42 cellular contexts compared by ENCODE assay signal in the genomic region with DNA sequence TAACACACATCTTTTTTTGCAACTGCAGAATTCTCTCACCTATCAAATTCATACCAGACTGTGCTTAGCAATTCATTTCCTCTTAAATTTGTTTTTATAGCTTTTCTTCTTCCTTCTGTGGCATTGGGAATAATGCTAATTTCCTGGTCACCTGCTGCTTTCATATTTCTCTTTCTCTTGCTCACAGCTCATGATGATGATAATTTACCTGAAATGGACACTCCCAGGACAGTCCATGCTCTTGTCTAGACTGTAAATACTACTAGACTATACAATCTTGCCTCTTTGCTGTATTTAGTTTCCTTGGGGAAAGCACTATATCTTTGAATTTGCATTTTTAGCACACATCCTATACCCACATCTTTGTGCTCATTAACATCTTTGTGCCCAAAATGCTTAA. TPM values are rescaled to one million over a fixed set of nuclear protein-coding genes. Genes with fewer than 3 reads are reported as not detected.
"Had no signal": no experiment of that assay in that cellular context is flagged by ENCODE, and none has a peak within 500 bp of the region (broad histone marks: within the 10 kb centered on the region; RNA-seq: fewer than 3 reads in every experiment).

No MANE protein-coding gene starts in this region.

- H3K27me3 Mint-ChIP-seq: activated naive CD4-positive, alpha-beta T cell treated with anti-CD3 and anti-CD28 coated beads, Interleukin-2, amount 10 ng/mL, durations not matched to agents 7 days and 5 days; activated naive CD4-positive, alpha-beta T cell treated with anti-CD3 and anti-CD28 coated beads, Interleukin-2, amount 50 U/mL, for 24 hours; activated naive CD8-positive, alpha-beta T cell; activated naive CD8-positive, alpha-beta T cell treated with anti-CD3 and anti-CD28 coated beads for 36 hours; activated naive CD8-positive, alpha-beta T cell treated with anti-CD3 and anti-CD28 coated beads, Interleukin-2, amount 10 ng/mL, durations not matched to agents 7 days and 5 days; activated naive CD8-positive, alpha-beta T cell treated with anti-CD3 and anti-CD28 coated beads, Interleukin-2, amount 50 U/mL, for 24 hours; activated T-cell treated with anti-CD3 and anti-CD28 coated beads, Interleukin-2, amount 50 U/mL, for 24 hours; activated T-helper 17 cell treated with anti-CD3 and anti-CD28 coated beads, Interleukin-2, amount 50 U/mL, for 72 hours; central memory CD8-positive, alpha-beta T cell had no signal

- H3K27me3 ChIP-seq: adrenal gland, ascending aorta, body of pancreas, brain microvascular endothelial cell, breast epithelium, cardiac muscle cell had no signal

- DNase-seq: activated effector memory CD4-positive, alpha-beta T cell treated with anti-CD3 and anti-CD28 coated beads, Interleukin-2, amount 50 U/mL, for 16 hours; activated effector memory CD4-positive, alpha-beta T cell treated with Interleukin-2 at 50 U/mL for 16 hours; activated gamma-delta T cell; activated gamma-delta T cell treated with Interleukin-2 at 50 U/mL for 16 hours; activated naive CD4-positive, alpha-beta T cell; activated naive CD4-positive, alpha-beta T cell treated with anti-CD3 and anti-CD28 coated beads for 36 hours; activated naive CD4-positive, alpha-beta T cell treated with anti-CD3 and anti-CD28 coated beads, Interleukin-2, amount 10 ng/mL, durations not matched to agents 7 days and 5 days; activated naive CD4-positive, alpha-beta T cell treated with anti-CD3 and anti-CD28 coated beads, Interleukin-2, amount 50 U/mL, for 16 hours; activated naive CD4-positive, alpha-beta T cell treated with Interleukin-2 at 50 U/mL for 16 hours; activated naive CD8-positive, alpha-beta T cell treated with anti-CD3 and anti-CD28 coated beads for 36 hours; activated naive CD8-positive, alpha-beta T cell treated with anti-CD3 and anti-CD28 coated beads, Interleukin-2, amount 10 ng/mL, durations not matched to agents 7 days and 5 days; activated naive CD8-positive, alpha-beta T cell treated with anti-CD3 and anti-CD28 coated beads, Interleukin-2, amount 50 U/mL, for 24 hours; activated T-cell treated with anti-CD3 and anti-CD28 coated beads, Interleukin-2, amount 50 U/mL, for 1 hour; activated T-cell treated with anti-CD3 and anti-CD28 coated beads, Interleukin-2, amount 50 U/mL, for 24 hours; activated T-cell treated with anti-CD3 and anti-CD28 coated beads, Interleukin-2, amount 50 U/mL, for 4 hours; activated T-cell treated with anti-CD3 and anti-CD28 coated beads, Interleukin-2, amount 50 U/mL, for 48 hours; activated T-cell treated with anti-CD3 and anti-CD28 coated beads, Interleukin-2, amount 50 U/mL, for 72 hours; adrenal gland; amniotic stem cell; amygdala; anterior cingulate cortex; aorta; body of pancreas; brain microvascular endothelial cell; caudate nucleus; central memory CD4-positive, alpha-beta T cell; cerebellar nuclear complex had no signal

- ATAC-seq: activated naive CD4-positive, alpha-beta T cell treated with anti-CD3 and anti-CD28 coated beads, Interleukin-2, amount 50 U/mL, for 72 hours; activated naive CD8-positive, alpha-beta T cell treated with anti-CD3 and anti-CD28 coated beads, Interleukin-2, amount 50 U/mL, for 24 hours; activated T-cell treated with anti-CD3 and anti-CD28 coated beads, Interleukin-2, amount 50 U/mL, for 4 hours; activated T-cell treated with anti-CD3 and anti-CD28 coated beads, Interleukin-2, amount 50 U/mL, for 72 hours; activated T-helper 17 cell treated with anti-CD3 and anti-CD28 coated beads, Interleukin-2, amount 50 U/mL, for 72 hours; body of pancreas had no signal

- H3K4me1 Mint-ChIP-seq: activated naive CD4-positive, alpha-beta T cell treated with anti-CD3 and anti-CD28 coated beads, Interleukin-2, amount 10 ng/mL, durations not matched to agents 7 days and 5 days; activated naive CD4-positive, alpha-beta T cell treated with anti-CD3 and anti-CD28 coated beads, Interleukin-2, amount 50 U/mL, for 24 hours; activated naive CD8-positive, alpha-beta T cell treated with anti-CD3 and anti-CD28 coated beads for 36 hours; activated naive CD8-positive, alpha-beta T cell treated with anti-CD3 and anti-CD28 coated beads, Interleukin-2, amount 10 ng/mL, durations not matched to agents 7 days and 5 days; activated naive CD8-positive, alpha-beta T cell treated with anti-CD3 and anti-CD28 coated beads, Interleukin-2, amount 50 U/mL, for 24 hours; activated T-helper 17 cell treated with anti-CD3 and anti-CD28 coated beads, Interleukin-2, amount 50 U/mL, for 72 hours; brain; central memory CD8-positive, alpha-beta T cell had no signal

- H3K27ac Mint-ChIP-seq: activated naive CD4-positive, alpha-beta T cell treated with anti-CD3 and anti-CD28 coated beads for 36 hours; activated naive CD4-positive, alpha-beta T cell treated with anti-CD3 and anti-CD28 coated beads, Interleukin-2, amount 10 ng/mL, durations not matched to agents 7 days and 5 days; activated naive CD4-positive, alpha-beta T cell treated with anti-CD3 and anti-CD28 coated beads, Interleukin-2, amount 50 U/mL, for 24 hours; activated naive CD4-positive, alpha-beta T cell treated with anti-CD3 and anti-CD28 coated beads, Interleukin-2, amount 50 U/mL, for 72 hours; activated naive CD8-positive, alpha-beta T cell; activated naive CD8-positive, alpha-beta T cell treated with anti-CD3 and anti-CD28 coated beads for 36 hours; activated naive CD8-positive, alpha-beta T cell treated with anti-CD3 and anti-CD28 coated beads, Interleukin-2, amount 10 ng/mL, durations not matched to agents 7 days and 5 days; activated naive CD8-positive, alpha-beta T cell treated with anti-CD3 and anti-CD28 coated beads, Interleukin-2, amount 50 U/mL, for 24 hours; activated T-cell treated with anti-CD3 and anti-CD28 coated beads, Interleukin-2, amount 50 U/mL, for 24 hours; activated T-cell treated with anti-CD3 and anti-CD28 coated beads, Interleukin-2, amount 50 U/mL, for 72 hours; activated T-helper 1 cell treated with anti-CD3 and anti-CD28 coated beads, Interleukin-12 subunit alpha, Interleukin-12 subunit beta, Interleukin-2, Interleukin-4 antibody, amounts not matched to agents 30 ng/mL and 10 ng/mL and 1 ng/mL, durations not matched to agents 14 hours and 24 hours and 36 hours; activated T-helper 17 cell treated with anti-CD3 and anti-CD28 coated beads, Interleukin-2, amount 50 U/mL, for 72 hours; activated T-helper 2 cell treated with anti-CD3 and anti-CD28 coated beads, Interferon-gamma antibody, Interleukin-2, Interleukin-4, amounts not matched to agents 10 μg/mL and 5 μg/mL and 100 μg/mL, durations not matched to agents 14 hours and 24 hours and 36 hours; brain had no signal

- H3K27ac ChIP-seq: adrenal gland, ascending aorta, body of pancreas, brain microvascular endothelial cell, breast epithelium, cardiac muscle cell had no signal

- H3K9me3 ChIP-seq: adrenal gland, ascending aorta, body of pancreas, breast epithelium had no signal

- H3K9me3 Mint-ChIP-seq: activated naive CD4-positive, alpha-beta T cell treated with anti-CD3 and anti-CD28 coated beads for 36 hours; activated naive CD4-positive, alpha-beta T cell treated with anti-CD3 and anti-CD28 coated beads, Interleukin-2, amount 10 ng/mL, durations not matched to agents 7 days and 5 days; activated naive CD4-positive, alpha-beta T cell treated with anti-CD3 and anti-CD28 coated beads, Interleukin-2, amount 50 U/mL, for 24 hours; activated naive CD4-positive, alpha-beta T cell treated with anti-CD3 and anti-CD28 coated beads, Interleukin-2, amount 50 U/mL, for 72 hours; activated naive CD8-positive, alpha-beta T cell treated with anti-CD3 and anti-CD28 coated beads for 36 hours; activated naive CD8-positive, alpha-beta T cell treated with anti-CD3 and anti-CD28 coated beads, Interleukin-2, amount 10 ng/mL, durations not matched to agents 7 days and 5 days; activated naive CD8-positive, alpha-beta T cell treated with anti-CD3 and anti-CD28 coated beads, Interleukin-2, amount 50 U/mL, for 24 hours; activated T-cell treated with anti-CD3 and anti-CD28 coated beads, Interleukin-2, amount 50 U/mL, for 24 hours; activated T-cell treated with anti-CD3 and anti-CD28 coated beads, Interleukin-2, amount 50 U/mL, for 4 hours; activated T-cell treated with anti-CD3 and anti-CD28 coated beads, Interleukin-2, amount 50 U/mL, for 72 hours; activated T-helper 1 cell treated with anti-CD3 and anti-CD28 coated beads, Interleukin-12 subunit alpha, Interleukin-12 subunit beta, Interleukin-2, Interleukin-4 antibody, amounts not matched to agents 30 ng/mL and 10 ng/mL and 1 ng/mL, durations not matched to agents 14 hours and 24 hours and 36 hours; activated T-helper 17 cell treated with anti-CD3 and anti-CD28 coated beads, Interleukin-2, amount 50 U/mL, for 72 hours; activated T-helper 2 cell treated with anti-CD3 and anti-CD28 coated beads, Interferon-gamma antibody, Interleukin-2, Interleukin-4, amounts not matched to agents 10 μg/mL and 5 μg/mL and 100 μg/mL, durations not matched to agents 14 hours and 24 hours and 36 hours; brain; central memory CD8-positive, alpha-beta T cell had no signal

- H3K4me3 ChIP-seq: adrenal gland, ascending aorta, body of pancreas, breast epithelium, cardiac muscle cell had no signal

- H3K36me3 Mint-ChIP-seq: activated naive CD4-positive, alpha-beta T cell treated with anti-CD3 and anti-CD28 coated beads, Interleukin-2, amount 10 ng/mL, durations not matched to agents 7 days and 5 days; activated naive CD4-positive, alpha-beta T cell treated with anti-CD3 and anti-CD28 coated beads, Interleukin-2, amount 50 U/mL, for 24 hours; activated naive CD4-positive, alpha-beta T cell treated with anti-CD3 and anti-CD28 coated beads, Interleukin-2, amount 50 U/mL, for 72 hours; activated naive CD8-positive, alpha-beta T cell; activated naive CD8-positive, alpha-beta T cell treated with anti-CD3 and anti-CD28 coated beads for 36 hours; activated naive CD8-positive, alpha-beta T cell treated with anti-CD3 and anti-CD28 coated beads, Interleukin-2, amount 10 ng/mL, durations not matched to agents 7 days and 5 days; brain had no signal

- H3K4me1 ChIP-seq: adrenal gland, ascending aorta, body of pancreas, breast epithelium had no signal

- H3K4me3 Mint-ChIP-seq: activated naive CD4-positive, alpha-beta T cell treated with anti-CD3 and anti-CD28 coated beads for 36 hours; activated naive CD4-positive, alpha-beta T cell treated with anti-CD3 and anti-CD28 coated beads, Interleukin-2, amount 10 ng/mL, durations not matched to agents 7 days and 5 days; activated naive CD4-positive, alpha-beta T cell treated with anti-CD3 and anti-CD28 coated beads, Interleukin-2, amount 50 U/mL, for 24 hours; activated naive CD8-positive, alpha-beta T cell; activated naive CD8-positive, alpha-beta T cell treated with anti-CD3 and anti-CD28 coated beads for 36 hours; activated naive CD8-positive, alpha-beta T cell treated with anti-CD3 and anti-CD28 coated beads, Interleukin-2, amount 10 ng/mL, durations not matched to agents 7 days and 5 days; activated naive CD8-positive, alpha-beta T cell treated with anti-CD3 and anti-CD28 coated beads, Interleukin-2, amount 50 U/mL, for 24 hours; activated T-cell treated with anti-CD3 and anti-CD28 coated beads, Interleukin-2, amount 50 U/mL, for 24 hours; activated T-cell treated with anti-CD3 and anti-CD28 coated beads, Interleukin-2, amount 50 U/mL, for 4 hours; activated T-cell treated with anti-CD3 and anti-CD28 coated beads, Interleukin-2, amount 50 U/mL, for 72 hours; activated T-helper 1 cell treated with anti-CD3 and anti-CD28 coated beads, Interleukin-12 subunit alpha, Interleukin-12 subunit beta, Interleukin-2, Interleukin-4 antibody, amounts not matched to agents 30 ng/mL and 10 ng/mL and 1 ng/mL, durations not matched to agents 14 hours and 24 hours and 36 hours; activated T-helper 17 cell treated with anti-CD3 and anti-CD28 coated beads, Interleukin-2, amount 50 U/mL, for 72 hours; brain; central memory CD8-positive, alpha-beta T cell had no signal

- H3K36me3 ChIP-seq: adrenal gland, ascending aorta, brain microvascular endothelial cell, breast epithelium, cardiac muscle cell had no signal

RNA-seq across cellular contexts. Expression of a gene that starts 15.5 kb away (rescaled TPM):
- total RNA-seq: activated naive CD4-positive, alpha-beta T cell treated with anti-CD3 and anti-CD28 coated beads for 36 hours; activated naive CD4-positive, alpha-beta T cell treated with anti-CD3 and anti-CD28 coated beads, Interleukin-2, amount 50 U/mL, for 72 hours; activated naive CD8-positive, alpha-beta T cell treated with anti-CD3 and anti-CD28 coated beads for 36 hours; activated naive CD8-positive, alpha-beta T cell treated with anti-CD3 and anti-CD28 coated beads, Interleukin-2, amount 10 ng/mL, durations not matched to agents 7 days and 5 days; activated T-cell treated with anti-CD3 and anti-CD28 coated beads, Interleukin-2, amount 50 U/mL, for 4 hours; activated T-cell treated with anti-CD3 and anti-CD28 coated beads, Interleukin-2, amount 50 U/mL, for 72 hours; activated T-helper 1 cell treated with anti-CD3 and anti-CD28 coated beads, Interleukin-12 subunit alpha, Interleukin-12 subunit beta, Interleukin-2, Interleukin-4 antibody, amounts not matched to agents 30 ng/mL and 10 ng/mL and 1 ng/mL, durations not matched to agents 14 hours and 24 hours and 36 hours; activated T-helper 17 cell treated with anti-CD3 and anti-CD28 coated beads, Interleukin-2, amount 50 U/mL, for 72 hours; activated T-helper 2 cell treated with anti-CD3 and anti-CD28 coated beads, Interferon-gamma antibody, Interleukin-2, Interleukin-4, amounts not matched to agents 10 μg/mL and 5 μg/mL and 100 μg/mL, durations not matched to agents 14 hours and 24 hours and 36 hours; ascending aorta; astrocyte; body of pancreas; bronchial epithelial cell; cardiac muscle cell; cardiac septum; cerebellum had no signal
- polyA plus RNA-seq: cardiac muscle cell had no signal

RNA-seq across cellular contexts. Expression of a gene that starts 27.5 kb away (rescaled TPM):
- total RNA-seq: ascending aorta, cardiac muscle cell had no signal

RNA-seq across cellular contexts. Expression of a gene that starts 37.7 kb away (rescaled TPM):
- total RNA-seq: cardiac muscle cell, cerebellum had no signal
- polyA plus RNA-seq: cardiac muscle cell had no signal

RNA-seq across cellular contexts. Expression of a gene that starts 39.1 kb away (rescaled TPM):
- total RNA-seq: cardiac muscle cell had no signal
